13 cellular contexts compared by ENCODE assay signal in the genomic region with DNA sequence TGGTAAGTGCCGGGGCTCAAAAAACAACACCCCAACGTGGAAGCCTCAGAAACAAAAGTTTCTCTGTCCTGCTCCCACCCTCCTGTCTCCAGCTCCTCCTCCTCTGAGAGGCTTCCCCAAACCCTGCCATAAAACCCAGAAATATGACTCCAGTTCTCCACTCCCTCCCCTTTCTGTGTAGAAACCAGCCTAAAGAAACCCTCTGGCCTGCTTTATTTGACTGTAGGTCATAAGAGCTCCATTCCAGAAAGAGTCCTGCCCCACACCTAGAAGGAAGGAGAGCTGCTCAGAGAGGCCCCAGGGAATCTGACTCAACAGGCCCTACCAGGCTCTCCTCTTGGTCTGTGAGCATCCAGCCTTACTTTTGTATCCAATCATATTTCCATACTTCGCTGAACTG. TPM values are rescaled to one million over a fixed set of nuclear protein-coding genes. Genes with fewer than 3 reads are reported as not detected.
A peak's percentile ranks its signal among the peaks of the same experiment; 100 is the strongest.
DNase-seq lines count a peak whose midpoint lies in the region; ATAC-seq, FAIRE-seq and TF ChIP-seq lines count a peak whose summit lies in the region.
"Had no signal": no experiment of that assay in that cellular context is flagged by ENCODE, and none has a peak within 500 bp of the region (broad histone marks: within the 10 kb centered on the region; RNA-seq: fewer than 3 reads in every experiment).

No MANE protein-coding gene starts in this region.

- POLR2A ChIA-PET in A549 (lab: Yijun Ruan, JAX) = no interaction called here
- POLR2A ChIA-PET in HEK293 (lab: Yijun Ruan, JAX) = no interaction called here

- FAIRE-seq in A549 (lab: Jason Lieb, UNC) = no peak
- FAIRE-seq: colon, D721Med, GM18507 had no signal

- CTCF ChIA-PET in A549 (lab: Yijun Ruan, JAX) (interaction anchor here (3.6 kb wide), 1 partner anchor 12 kb away, joined by 9 read pairs; no protein-coding TSS in a partner anchor), HEK293 (lab: Yijun Ruan, JAX) (no interaction called here)

- H3K27ac ChIP-seq in A549 (peak overlapping the region; percentile 84 to 88), HEK293 (ENCODE audit: extremely low read depth, low read depth, low read length) (no peak overlapping the region), left ventricle myocardium inferior (replicated peaks) (no peak overlapping the region)

- intact Hi-C loops in left ventricle myocardium inferior (cut with micrococcal nuclease) = no loop called here

- H3K36me3 ChIP-seq in HEK293 (ENCODE audit: control insufficient read depth in 2 of 2, insufficient read depth in 1 of 2, low read length in 2 of 2) = no peaks in the 10 kb centered on the region
- H3K36me3 ChIP-seq in left ventricle myocardium inferior = no peaks in the 10 kb centered on the region

- no peak for TF ChIP-seq CTCF in A549 (IDR thresholded peaks at IDR 0.05)
- TF ChIP-seq CTCF in HEK293 (tag by site-specific recombination; IDR thresholded peaks at IDR 0.05) = no peak
- no peak for TF ChIP-seq CTCF in mesothelial cell of epicardium (IDR thresholded peaks at IDR 0.05; ENCODE audit: unreplicated experiment)
- TF ChIP-seq CTCF in left ventricle myocardium inferior (IDR thresholded peaks at IDR 0.05; ENCODE audit: borderline replicate concordance) = no peak

- H3K4me1 ChIP-seq in A549 (peaks cover 70% of the 10 kb centered on the region), HEK293 (ENCODE audit: control insufficient read depth, insufficient read depth, low read length) (no peaks in the 10 kb centered on the region), left ventricle myocardium inferior (peaks cover 53% of the 10 kb centered on the region)

- H3K27me3 ChIP-seq in left ventricle myocardium inferior (ENCODE audit: low read depth) = no peaks in the 10 kb centered on the region

- no peaks in the 10 kb centered on the region for H3K27me3 Mint-ChIP-seq in activated naive CD8-positive, alpha-beta T cell treated with anti-CD3 and anti-CD28 coated beads, Interleukin-2, amount 50 U/mL, for 24 hours
- H3K27me3 Mint-ChIP-seq in mesothelial cell of epicardium (ENCODE audit: low read depth) = no peaks in the 10 kb centered on the region

- DNase-seq in A549 (ENCODE audit: low read depth in 1 of 2, low spot score in 1 of 2) (no peak), mesothelial cell of epicardium (ENCODE audit: low spot score in 2 of 2, unreplicated experiment in 2 of 2) (no peak), left lobe of liver (ENCODE audit: low spot score) (no peak), left ventricle myocardium inferior (no peak), NCI-H510A (lab: John Stamatoyannopoulos, UW) (no peak)
- no peak for DNase-seq in activated naive CD8-positive, alpha-beta T cell treated with anti-CD3 and anti-CD28 coated beads, Interleukin-2, amount 50 U/mL, for 24 hours
- DNase-seq: NCI-H2081, SHP77 had no signal

- H3K4me2 ChIP-seq in A549 = peak overlapping the region; percentile 81; the same call in 2 of the 3 replicates

- H3K4me3 ChIP-seq in A549 (no peak overlapping the region), HEK293 (ENCODE audit: low read depth, low read length) (no peak overlapping the region), left ventricle myocardium inferior (no peak overlapping the region)

- WGBS in A549 (ENCODE audit: missing lambda C conversion rate) = 91% methylated on average over 3 of the region's 3 CpGs

- TF ChIP-seq POLR2A in A549 (IDR thresholded peaks at IDR 0.05; ENCODE audit: low read length) = no peak

- H3K9me3 ChIP-seq in A549 = no peaks in the 10 kb centered on the region
- H3K9me3 ChIP-seq in HEK293 (ENCODE audit: control insufficient read depth, insufficient read depth, low read depth, low read length) = no peaks in the 10 kb centered on the region
- no peaks in the 10 kb centered on the region for H3K9me3 ChIP-seq in left ventricle myocardium inferior (replicated peaks)

- no peak for ATAC-seq in A549
- ATAC-seq in activated naive CD8-positive, alpha-beta T cell treated with anti-CD3 and anti-CD28 coated beads, Interleukin-2, amount 50 U/mL, for 24 hours = no peak
- no peak for ATAC-seq in HG02623 (IDR thresholded peaks at IDR 0.05; ENCODE audit: unreplicated experiment)
- no peak for ATAC-seq in left lobe of liver

- H3K9me3 Mint-ChIP-seq in activated naive CD8-positive, alpha-beta T cell treated with anti-CD3 and anti-CD28 coated beads, Interleukin-2, amount 50 U/mL, for 24 hours = no peaks in the 10 kb centered on the region
- no peaks in the 10 kb centered on the region for H3K9me3 Mint-ChIP-seq in mesothelial cell of epicardium

- peaks cover 82% of the 10 kb centered on the region for H3K4me1 Mint-ChIP-seq in activated naive CD8-positive, alpha-beta T cell treated with anti-CD3 and anti-CD28 coated beads, Interleukin-2, amount 50 U/mL, for 24 hours
- peaks cover 50% of the 10 kb centered on the region for H3K4me1 Mint-ChIP-seq in mesothelial cell of epicardium

- no peak for TF ChIP-seq RAD21 in A549 (conservative IDR thresholded peaks at IDR 0.05 in 1 of 2, IDR thresholded peaks at IDR 0.05 in 1 of 2)

- H3K27ac Mint-ChIP-seq in activated naive CD8-positive, alpha-beta T cell treated with anti-CD3 and anti-CD28 coated beads, Interleukin-2, amount 50 U/mL, for 24 hours = peak overlapping the region; percentile 68
- peak overlapping the region; percentile 96 for H3K27ac Mint-ChIP-seq in mesothelial cell of epicardium

- H3K4me3 Mint-ChIP-seq in activated naive CD8-positive, alpha-beta T cell treated with anti-CD3 and anti-CD28 coated beads, Interleukin-2, amount 50 U/mL, for 24 hours = no peak overlapping the region
- H3K4me3 Mint-ChIP-seq in mesothelial cell of epicardium = no peak overlapping the region

- H3K36me3 Mint-ChIP-seq in activated naive CD8-positive, alpha-beta T cell treated with anti-CD3 and anti-CD28 coated beads, Interleukin-2, amount 50 U/mL, for 24 hours (ENCODE audit: low read depth) = no peaks in the 10 kb centered on the region
- no peaks in the 10 kb centered on the region for H3K36me3 Mint-ChIP-seq in mesothelial cell of epicardium

- no peak for TF ChIP-seq EP300 in A549 (IDR thresholded peaks at IDR 0.05)

TF ChIP-seq in A549, 52 proteins besides CTCF, POLR2A, EP300 and RAD21 (continues in another document):
- TF ChIP-seq RFX5 (IDR thresholded peaks at IDR 0.05) (no peak), CBX2 (IDR thresholded peaks at IDR 0.05; ENCODE audit: borderline replicate concordance, low read depth) (no peak), SREBF2 (IDR thresholded peaks at IDR 0.05) (no peak), NPAS2 (CRISPR knock-in tag; IDR thresholded peaks at IDR 0.05; ENCODE audit: borderline replicate concordance) (no peak)

TF ChIP-seq in HEK293, 187 proteins besides CTCF, POLR2A, EP300 and RAD21 (continues in another document):
- TF ChIP-seq, protein P1, sequence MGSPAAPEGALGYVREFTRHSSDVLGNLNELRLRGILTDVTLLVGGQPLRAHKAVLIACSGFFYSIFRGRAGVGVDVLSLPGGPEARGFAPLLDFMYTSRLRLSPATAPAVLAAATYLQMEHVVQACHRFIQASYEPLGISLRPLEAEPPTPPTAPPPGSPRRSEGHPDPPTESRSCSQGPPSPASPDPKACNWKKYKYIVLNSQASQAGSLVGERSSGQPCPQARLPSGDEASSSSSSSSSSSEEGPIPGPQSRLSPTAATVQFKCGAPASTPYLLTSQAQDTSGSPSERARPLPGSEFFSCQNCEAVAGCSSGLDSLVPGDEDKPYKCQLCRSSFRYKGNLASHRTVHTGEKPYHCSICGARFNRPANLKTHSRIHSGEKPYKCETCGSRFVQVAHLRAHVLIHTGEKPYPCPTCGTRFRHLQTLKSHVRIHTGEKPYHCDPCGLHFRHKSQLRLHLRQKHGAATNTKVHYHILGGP (tag by site-specific recombination; IDR thresholded peaks at IDR 0.05) = no peak
- TF ChIP-seq ZNF791 (tag by site-specific recombination; IDR thresholded peaks at IDR 0.05) = no peak

RNA-seq across cellular contexts. Expression of a gene that starts 0.9 kb away (rescaled TPM):
- polyA plus RNA-seq in A549 (2011; rRNA removed) (171 and 291 TPM in 2 replicates), A549 (2017; fragmentation: RNase III; extraction: RNeasy Plus Mini Kit Qiagen cat#74134 plus additional on column Dnase treatment) (11.4 to 20.9 TPM (median 16.0 TPM) in 3 replicates)
- polyA plus RNA-seq in A549 (2012; cell fraction: cytosol; rRNA removed) = 46.4 and 54.2 TPM in 2 replicates
- 11.5 and 12.5 TPM in 2 replicates for polyA plus RNA-seq in A549 (2012; cell fraction: nucleus; rRNA removed)
- polyA minus RNA-seq in A549 (2011; rRNA and poly(A)+ RNA removed) = 20.1 and 28.1 TPM in 2 replicates
- total RNA-seq in mesothelial cell of epicardium (1.1 to 4.6 TPM (median 3.4 TPM) in 3 replicates), left lobe of liver (2.3 TPM), left ventricle myocardium inferior (not detected)

RNA-seq across cellular contexts. Expression of a gene that starts 16.9 kb away (rescaled TPM):
- polyA plus RNA-seq in A549 (2011; rRNA removed) (42.8 and 78.2 TPM in 2 replicates), A549 (2017; fragmentation: RNase III; extraction: RNeasy Plus Mini Kit Qiagen cat#74134 plus additional on column Dnase treatment) (41.3 to 46.7 TPM (median 46.1 TPM) in 3 replicates)
- 20.7 and 30.2 TPM in 2 replicates for polyA plus RNA-seq in A549 (2012; cell fraction: cytosol; rRNA removed)
- 8.3 and 12.5 TPM in 2 replicates for polyA plus RNA-seq in A549 (2012; cell fraction: nucleus; rRNA removed)
- 10.5 and 13.6 TPM in 2 replicates for polyA minus RNA-seq in A549 (2011; rRNA and poly(A)+ RNA removed)
- total RNA-seq in mesothelial cell of epicardium (66.9 to 68.8 TPM (median 67.9 TPM) in 3 replicates), left lobe of liver (26.7 TPM), left ventricle myocardium inferior (41.5 TPM)

RNA-seq across cellular contexts. Expression of a gene that starts 23.2 kb away (rescaled TPM):
- 11.7 and 13.2 TPM in 2 replicates for polyA plus RNA-seq in A549 (2011; rRNA removed)
- 18.8 and 26.6 TPM in 2 replicates for polyA plus RNA-seq in A549 (2012; cell fraction: cytosol; rRNA removed)
- 15.6 and 21.2 TPM in 2 replicates for polyA plus RNA-seq in A549 (2012; cell fraction: nucleus; rRNA removed)
- 11.4 to 13.9 TPM (median 12.6 TPM) in 3 replicates for polyA plus RNA-seq in A549 (2017; fragmentation: RNase III; extraction: RNeasy Plus Mini Kit Qiagen cat#74134 plus additional on column Dnase treatment)
- polyA minus RNA-seq in A549 (2011; rRNA and poly(A)+ RNA removed) = 4.0 and 4.8 TPM in 2 replicates
- total RNA-seq in mesothelial cell of epicardium = 17.0 to 18.1 TPM (median 18.0 TPM) in 3 replicates
- total RNA-seq in left lobe of liver = 6.5 TPM
- 7.1 TPM for total RNA-seq in left ventricle myocardium inferior

RNA-seq across cellular contexts. Expression of a gene that starts 52.3 kb away (rescaled TPM):
- 185 and 272 TPM in 2 replicates for polyA plus RNA-seq in A549 (2011; rRNA removed)
- polyA plus RNA-seq in A549 (2012; cell fraction: cytosol; rRNA removed) = 211 and 261 TPM in 2 replicates
- polyA plus RNA-seq in A549 (2012; cell fraction: nucleus; rRNA removed) = 116 and 120 TPM in 2 replicates
- polyA plus RNA-seq in A549 (2017; fragmentation: RNase III; extraction: RNeasy Plus Mini Kit Qiagen cat#74134 plus additional on column Dnase treatment) = 293 to 304 TPM (median 294 TPM) in 3 replicates
- 23.9 and 24.5 TPM in 2 replicates for polyA minus RNA-seq in A549 (2011; rRNA and poly(A)+ RNA removed)
- total RNA-seq in mesothelial cell of epicardium = 242 to 249 TPM (median 246 TPM) in 3 replicates
- total RNA-seq in left lobe of liver = 130 TPM
- 223 TPM for total RNA-seq in left ventricle myocardium inferior

Comparison
In these comparisons a context has a peak if more than half of its experiments do, and no peak if none do; other contexts are left out.
1. H3K27ac ChIP-seq: peak in A549 (2 of 2); none in HEK293 (single experiment) and left ventricle myocardium inferior (single experiment).